15 cellular contexts compared by ENCODE assay signal in genomic region chr7:48041665-48041995, GRCh38. TPM values are rescaled to one million over a fixed set of nuclear protein-coding genes. Genes with fewer than 3 reads are reported as not detected.
A peak's percentile ranks its signal among the peaks of the same experiment; 100 is the strongest.
DNase-seq lines count a peak whose midpoint lies in the region; ATAC-seq and TF ChIP-seq lines count a peak whose summit lies in the region.
"Had no signal": no experiment of that assay in that cellular context is flagged by ENCODE, and none has a peak within 500 bp of the region (broad histone marks: within the 10 kb centered on the region; RNA-seq: fewer than 3 reads in every experiment).

No MANE protein-coding gene starts in this region.

- H3K36me3 ChIP-seq in HUES6 (ENCODE audit: control insufficient read depth, insufficient read depth, low read length) = no peaks in the 10 kb centered on the region
- H3K36me3 ChIP-seq: thyroid gland had no signal

- no peak overlapping the region for H3K4me3 ChIP-seq in HUES6 (ENCODE audit: low read depth, low read length)
- H3K4me3 ChIP-seq in astrocyte of the cerebellum (ENCODE audit: low read depth, low read length) = no peak overlapping the region
- H3K4me3 ChIP-seq: SK-N-MC, thyroid gland had no signal

- peaks cover 63% of the 10 kb centered on the region for H3K4me1 ChIP-seq in HUES6 (ENCODE audit: control insufficient read depth, insufficient read depth, low read length)
- H3K4me1 ChIP-seq: thyroid gland had no signal

- no peak overlapping the region for H3K9ac ChIP-seq in HUES6 (ENCODE audit: low read length)

- no peaks in the 10 kb centered on the region for H3K9me3 ChIP-seq in HUES6 (ENCODE audit: control insufficient read depth, insufficient read depth, low read depth, low read length)
- H3K9me3 ChIP-seq: thyroid gland had no signal

- in situ Hi-C loops in astrocyte of the cerebellum (cut with HindIII; ENCODE audit: low sequenced_read_pairs) = no loop called here

- no peak for ATAC-seq in left ventricle myocardium superior
- ATAC-seq: effector memory CD8-positive, alpha-beta T cell had no signal

- H3K27ac ChIP-seq in HUES6 (ENCODE audit: low read depth, low read length) = peak overlapping the region; percentile 50; the same call in 1 of the 2 replicates
- H3K27ac ChIP-seq: SK-N-MC, thyroid gland had no signal

- intact Hi-C loops in left ventricle myocardium superior (cut with micrococcal nuclease) = no loop called here

- peaks cover 10% of the 10 kb centered on the region for H3K27me3 ChIP-seq in HUES6 (ENCODE audit: control insufficient read depth, insufficient read depth, low read length)
- H3K27me3 ChIP-seq: thyroid gland had no signal

- DNase-seq in EH (ENCODE audit: low read depth) = peak; percentile 90
- DNase-seq in astrocyte of the cerebellum (ENCODE audit: low read depth) = peak; percentile 19
- DNase-seq in kidney tubule cell (ENCODE audit: low spot score) = peak; percentile 61
- DNase-seq in left ventricle myocardium superior = no peak
- no peak for DNase-seq in NCI-H1694 (lab: John Stamatoyannopoulos, UW)
- DNase-seq in NCI-H2227 treated with DMSO at 0.1 percent for 48 hours (lab: John Stamatoyannopoulos, UW) = no peak
- DNase-seq in activated CD8-positive, alpha-beta memory T cell treated with anti-CD3 and anti-CD28 coated beads, Interleukin-2, amount 50 U/mL, for 48 hours = no peak
- DNase-seq: activated CD4-positive, CD25-positive, alpha-beta regulatory T cell treated with anti-CD3 and anti-CD28 coated beads, Interleukin-2, amount 50 U/mL, for 72 hours; Calu3; effector memory CD8-positive, alpha-beta T cell; NCI-H774; thyroid gland had no signal

- no peak for TF ChIP-seq CTCF in astrocyte of the cerebellum (IDR thresholded peaks at IDR 0.05; ENCODE audit: low read depth, low read length, missing control alignments)

RNA-seq across cellular contexts. Expression of gene C7orf57, which starts 6.3 kb away (rescaled TPM):
- total RNA-seq in left ventricle myocardium superior = not detected
- total RNA-seq: mesothelial cell of epicardium, thyroid gland had no signal

RNA-seq across cellular contexts. Expression of gene SUN3, which starts 12.7 kb away (rescaled TPM):
- not detected for total RNA-seq in left ventricle myocardium superior
- total RNA-seq: mesothelial cell of epicardium, thyroid gland had no signal

RNA-seq across cellular contexts. Expression of gene UPP1, which starts 47.4 kb away (rescaled TPM):
- 20.9 TPM for total RNA-seq in left ventricle myocardium superior

Comparison
In these comparisons a context has a peak if more than half of its experiments do, and no peak if none do; other contexts are left out.
1. DNase-seq: peak in EH (single experiment), astrocyte of the cerebellum (single experiment) and kidney tubule cell (single experiment); none in left ventricle myocardium superior (single experiment), NCI-H1694 (single experiment), NCI-H2227 treated with DMSO at 0.1 percent for 48 hours (single experiment) and activated CD8-positive, alpha-beta memory T cell treated with anti-CD3 and anti-CD28 coated beads, Interleukin-2, amount 50 U/mL, for 48 hours (single experiment).